ENCODE assay signal across 10 cellular contexts in the genomic region with DNA sequence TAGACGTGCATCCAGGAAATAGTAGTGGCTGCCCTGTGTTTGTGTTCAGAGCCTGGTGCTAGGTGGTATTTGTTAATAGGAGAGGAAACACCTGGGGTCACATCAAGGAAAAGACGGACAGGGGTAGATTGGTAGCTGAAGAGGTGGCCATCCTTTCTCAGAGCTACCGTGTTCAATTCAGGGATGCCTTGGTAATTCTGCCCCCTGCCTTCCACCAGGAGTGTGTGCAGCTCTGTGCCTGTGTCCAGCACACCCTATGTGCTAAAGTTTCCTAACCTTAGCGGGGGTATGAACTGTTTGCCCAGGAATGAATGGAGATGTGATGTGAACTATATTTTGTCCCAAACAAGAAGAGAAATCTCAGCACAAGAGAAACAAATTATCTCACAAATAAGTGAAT.
DNase-seq lines count a peak whose midpoint lies in the region; ATAC-seq and TF ChIP-seq lines count a peak whose summit lies in the region.
"Had no signal": no experiment of that assay in that cellular context is flagged by ENCODE, and none has a peak within 500 bp of the region (broad histone marks: within the 10 kb centered on the region; RNA-seq: fewer than 3 reads in every experiment).

No MANE protein-coding gene starts in this region.

- in situ Hi-C loops in GM13977 (cut with MboI; ENCODE audit: low pct_unique_long_range_greater_than_20kb, low sequenced_read_pairs, unreplicated experiment), result no loop called here

- H2AFZ ChIP-seq in OCI-LY3 (ENCODE audit: low read depth, low read length), result no peak overlapping the region

- no peak overlapping the region for H3K4me2 ChIP-seq in OCI-LY3 (ENCODE audit: low read length)
- H3K4me2 ChIP-seq: KMS-11 had no signal

- no peak overlapping the region for H3K27ac Mint-ChIP-seq in activated naive CD4-positive, alpha-beta T cell treated with anti-CD3 and anti-CD28 coated beads, Interleukin-2, amount 10 ng/mL, durations not matched to agents 7 days and 5 days

- peak; percentile 38 for TF ChIP-seq CTCF in GM13977 (IDR thresholded peaks at IDR 0.05; ENCODE audit: extremely low read depth, insufficient read depth, missing control alignments)
- TF ChIP-seq CTCF in OCI-LY3 (IDR thresholded peaks at IDR 0.05; ENCODE audit: low read depth, low read length), result peak; percentile 52

- H3K9me3 Mint-ChIP-seq in activated naive CD4-positive, alpha-beta T cell treated with anti-CD3 and anti-CD28 coated beads, Interleukin-2, amount 10 ng/mL, durations not matched to agents 7 days and 5 days, result peaks cover 2% of the 10 kb centered on the region

- H3K27ac ChIP-seq in OCI-LY3 (ENCODE audit: low read length), result no peak overlapping the region
- H3K27ac ChIP-seq: coronary artery, KMS-11 had no signal

- no peaks in the 10 kb centered on the region for H3K4me1 ChIP-seq in OCI-LY3 (ENCODE audit: low read length)

- no peaks in the 10 kb centered on the region for H3K79me2 ChIP-seq in OCI-LY3 (ENCODE audit: low read length)

- no peak for DNase-seq in GM13977 (ENCODE audit: low spot score)
- DNase-seq in head of caudate nucleus, result peak in 37 of 42 donors; percentile 21 to 80 (median 49)
- DNase-seq in pons (ENCODE audit: low spot score), result peak; percentile 52
- no peak for DNase-seq in activated naive CD4-positive, alpha-beta T cell treated with anti-CD3 and anti-CD28 coated beads, Interleukin-2, amount 10 ng/mL, durations not matched to agents 7 days and 5 days

- CTCF ChIA-PET in activated naive CD4-positive, alpha-beta T cell treated with anti-CD3 and anti-CD28 coated beads, Interleukin-2, amount 10 ng/mL, durations not matched to agents 7 days and 5 days (lab: Charles Lee), result interaction anchor here (1.8 kb wide), 1 partner anchor 81 kb away, joined by 6 read pairs; no protein-coding TSS in a partner anchor

- no peaks in the 10 kb centered on the region for H3K9me3 ChIP-seq in OCI-LY3 (ENCODE audit: insufficient read depth, low read length)

- H3K4me1 Mint-ChIP-seq in activated naive CD4-positive, alpha-beta T cell treated with anti-CD3 and anti-CD28 coated beads, Interleukin-2, amount 10 ng/mL, durations not matched to agents 7 days and 5 days, result no peaks in the 10 kb centered on the region

- intact Hi-C loops in head of caudate nucleus (cut with DNase I), result no loop called here

- no peak overlapping the region for H3K4me3 ChIP-seq in OCI-LY3 (ENCODE audit: low read length)
- H3K4me3 ChIP-seq: coronary artery had no signal

- no peak for ATAC-seq in GM18519 (IDR thresholded peaks at IDR 0.05; ENCODE audit: low FRiP score, unreplicated experiment)
- ATAC-seq in GM19324 (IDR thresholded peaks at IDR 0.05; ENCODE audit: low FRiP score, unreplicated experiment), result no peak
- no peak for ATAC-seq in GM21423 (IDR thresholded peaks at IDR 0.05; ENCODE audit: unreplicated experiment)

- no peaks in the 10 kb centered on the region for H4K20me1 ChIP-seq in OCI-LY3 (ENCODE audit: insufficient read depth, low read length)

- H3K27me3 Mint-ChIP-seq in activated naive CD4-positive, alpha-beta T cell treated with anti-CD3 and anti-CD28 coated beads, Interleukin-2, amount 10 ng/mL, durations not matched to agents 7 days and 5 days, result peaks cover 5% of the 10 kb centered on the region

- no peaks in the 10 kb centered on the region for H3K36me3 Mint-ChIP-seq in activated naive CD4-positive, alpha-beta T cell treated with anti-CD3 and anti-CD28 coated beads, Interleukin-2, amount 10 ng/mL, durations not matched to agents 7 days and 5 days

- H3K9ac ChIP-seq in OCI-LY3 (ENCODE audit: low read length), result no peak overlapping the region
- H3K9ac ChIP-seq: KMS-11 had no signal

- H3K27me3 ChIP-seq in OCI-LY3 (ENCODE audit: low read depth, low read length), result peaks cover 13% of the 10 kb centered on the region; the same call in 1 of the 2 replicates

- H3K4me3 Mint-ChIP-seq in activated naive CD4-positive, alpha-beta T cell treated with anti-CD3 and anti-CD28 coated beads, Interleukin-2, amount 10 ng/mL, durations not matched to agents 7 days and 5 days, result no peak overlapping the region

- no peaks in the 10 kb centered on the region for H3K36me3 ChIP-seq in OCI-LY3 (replicated peaks; ENCODE audit: low read depth, low read length)

Comparison
In these comparisons a context has a peak if more than half of its experiments do, and no peak if none do; other contexts are left out.
1. DNase-seq: peak in head of caudate nucleus (37 of 42) and pons (single experiment); none in GM13977 (single experiment) and activated naive CD4-positive, alpha-beta T cell treated with anti-CD3 and anti-CD28 coated beads, Interleukin-2, amount 10 ng/mL, durations not matched to agents 7 days and 5 days (single experiment).